ENCODE assay signal across 22 cellular contexts in the genomic region with DNA sequence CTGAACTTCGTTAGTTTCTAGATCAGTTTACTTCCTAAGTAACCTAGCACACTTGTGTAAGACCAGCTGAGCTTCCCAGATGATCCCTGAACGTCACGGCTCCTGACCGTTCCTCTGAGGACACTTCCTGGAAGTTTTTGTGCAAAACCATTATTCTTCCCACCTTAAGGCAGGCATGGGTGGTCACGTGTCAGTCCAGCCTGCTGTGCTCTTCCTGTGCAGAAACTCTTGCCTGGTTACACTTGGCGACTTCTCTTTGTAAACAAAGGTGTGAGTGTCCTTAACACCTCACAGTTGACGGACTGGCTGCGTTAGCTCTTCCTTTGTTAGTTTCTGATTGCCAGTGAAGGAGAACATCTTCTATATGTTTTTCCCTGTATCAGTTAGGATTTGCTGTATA.
DNase-seq lines count a peak whose midpoint lies in the region; ATAC-seq and TF ChIP-seq lines count a peak whose summit lies in the region.
"Had no signal": no experiment of that assay in that cellular context is flagged by ENCODE, and none has a peak within 500 bp of the region (broad histone marks: within the 10 kb centered on the region; RNA-seq: fewer than 3 reads in every experiment).

No MANE protein-coding gene starts in this region.

- H3K9me3 ChIP-seq in ascending aorta (no peaks in the 10 kb centered on the region), subcutaneous abdominal adipose tissue (ENCODE audit: control insufficient read depth in 5 of 5, low read length in 5 of 5) (no peaks in the 10 kb centered on the region)
- H3K9me3 ChIP-seq: breast epithelium, thoracic aorta had no signal

- H3K27me3 ChIP-seq in ascending aorta (no peaks in the 10 kb centered on the region), subcutaneous abdominal adipose tissue (ENCODE audit: control insufficient read depth in 5 of 5, insufficient read depth in 4 of 5, low read length in 5 of 5) (no peaks in the 10 kb centered on the region)
- H3K27me3 ChIP-seq: breast epithelium had no signal

- ATAC-seq in effector memory CD8-positive, alpha-beta T cell (replicated peaks) = no peak
- ATAC-seq: stimulated activated effector memory CD8-positive, alpha-beta T cell treated with anti-CD3 and anti-CD28 coated beads, Interleukin-12 subunit alpha, Interleukin-12 subunit beta, amount 100 ng/mL, for 72 hours had no signal

- H3K36me3 ChIP-seq in ascending aorta (no peaks in the 10 kb centered on the region), subcutaneous abdominal adipose tissue (ENCODE audit: control insufficient read depth in 5 of 5, insufficient read depth in 5 of 5, low read length in 5 of 5) (no peaks in the 10 kb centered on the region)
- H3K36me3 ChIP-seq: breast epithelium, thoracic aorta had no signal

- peaks cover 0 to 5% of the 10 kb centered on the region in 2 donors for H3K27me3 Mint-ChIP-seq in effector memory CD8-positive, alpha-beta T cell
- H3K27me3 Mint-ChIP-seq in HFFc6 (ENCODE audit: insufficient read depth) = peaks cover 13% of the 10 kb centered on the region

- DNase-seq in NCI-H748 (lab: John Stamatoyannopoulos, UW; ENCODE audit: unreplicated experiment) = peak; percentile 44
- no peak for DNase-seq in NCI-H748 treated with DMSO at 0.1 percent for 48 hours (lab: John Stamatoyannopoulos, UW)
- DNase-seq in ascending aorta (ENCODE audit: low spot score in 2 of 2) = peak in 1 of 2 donors; percentile 39
- DNase-seq in left kidney (ENCODE audit: low read depth, low spot score) = peak; percentile 55
- DNase-seq in effector memory CD8-positive, alpha-beta T cell = no peak
- no peak for DNase-seq in HFFc6
- DNase-seq in NCI-H226 = no peak
- DNase-seq: activated CD4-positive, alpha-beta T cell treated with anti-CD3 and anti-CD28 coated beads, Interleukin-2, amount 50 U/mL, for 48 hours; activated naive CD8-positive, alpha-beta T cell treated with anti-CD3 and anti-CD28 coated beads, Interleukin-2, amount 10 ng/mL, durations not matched to agents 7 days and 5 days; activated T-cell treated with anti-CD3 and anti-CD28 coated beads, Interleukin-2, amount 50 U/mL, for 48 hours; DMS79 treated with DMSO at 0.1 percent for 48 hours; H7; mammary epithelial cell; natural killer cell; NCI-H187; NCI-H524; T-helper 1 cell had no signal

- H3K4me3 Mint-ChIP-seq in effector memory CD8-positive, alpha-beta T cell = no peak overlapping the region
- H3K4me3 Mint-ChIP-seq in HFFc6 = no peak overlapping the region
- H3K4me3 Mint-ChIP-seq: activated naive CD8-positive, alpha-beta T cell treated with anti-CD3 and anti-CD28 coated beads, Interleukin-2, amount 10 ng/mL, durations not matched to agents 7 days and 5 days; CD14-positive monocyte; natural killer cell; stimulated activated effector memory CD8-positive, alpha-beta T cell treated with anti-CD3 and anti-CD28 coated beads, Interleukin-12 subunit alpha, Interleukin-12 subunit beta, amount 100 ng/mL, for 72 hours had no signal

- H3K4me3 ChIP-seq in ascending aorta (no peak overlapping the region), subcutaneous abdominal adipose tissue (ENCODE audit: low read depth in 1 of 5, low read length in 5 of 5) (no peak overlapping the region)
- H3K4me3 ChIP-seq: breast epithelium, thoracic aorta had no signal

- TF ChIP-seq CTCF in ascending aorta (IDR thresholded peaks at IDR 0.05) (no peak), HFFc6 (IDR thresholded peaks at IDR 0.05) (no peak)

- intact Hi-C loops in ascending aorta (cut with DNase I) = loop anchor here (5.0 kb wide), 1 partner anchor 35 kb away; no protein-coding TSS in a partner anchor

- no peak overlapping the region for H3K27ac Mint-ChIP-seq in effector memory CD8-positive, alpha-beta T cell
- H3K27ac Mint-ChIP-seq in HFFc6 = no peak overlapping the region
- H3K27ac Mint-ChIP-seq: activated naive CD8-positive, alpha-beta T cell treated with anti-CD3 and anti-CD28 coated beads, Interleukin-2, amount 10 ng/mL, durations not matched to agents 7 days and 5 days; natural killer cell; stimulated activated effector memory CD8-positive, alpha-beta T cell treated with anti-CD3 and anti-CD28 coated beads, Interleukin-12 subunit alpha, Interleukin-12 subunit beta, amount 100 ng/mL, for 72 hours had no signal

- peaks cover 13 to 48% of the 10 kb centered on the region in 2 donors for H3K4me1 ChIP-seq in ascending aorta
- peaks cover 16 to 53% (median 25%) of the 10 kb centered on the region in 5 donors for H3K4me1 ChIP-seq in subcutaneous abdominal adipose tissue (ENCODE audit: control insufficient read depth in 5 of 5, insufficient read depth in 5 of 5, low read length in 5 of 5)

- no peaks in the 10 kb centered on the region for H3K9me3 Mint-ChIP-seq in effector memory CD8-positive, alpha-beta T cell
- H3K9me3 Mint-ChIP-seq in HFFc6 = no peaks in the 10 kb centered on the region
- H3K9me3 Mint-ChIP-seq: activated naive CD8-positive, alpha-beta T cell treated with anti-CD3 and anti-CD28 coated beads, Interleukin-2, amount 10 ng/mL, durations not matched to agents 7 days and 5 days; natural killer cell; stimulated activated effector memory CD8-positive, alpha-beta T cell treated with anti-CD3 and anti-CD28 coated beads, Interleukin-12 subunit alpha, Interleukin-12 subunit beta, amount 100 ng/mL, for 72 hours had no signal

- no peak overlapping the region for H3K9ac ChIP-seq in subcutaneous abdominal adipose tissue (ENCODE audit: low read length in 5 of 5)

- H3K36me3 Mint-ChIP-seq in effector memory CD8-positive, alpha-beta T cell (ENCODE audit: insufficient read depth) = no peaks in the 10 kb centered on the region
- H3K36me3 Mint-ChIP-seq in HFFc6 (ENCODE audit: low read depth) = no peaks in the 10 kb centered on the region
- H3K36me3 Mint-ChIP-seq: activated naive CD8-positive, alpha-beta T cell treated with anti-CD3 and anti-CD28 coated beads, Interleukin-2, amount 10 ng/mL, durations not matched to agents 7 days and 5 days; natural killer cell; stimulated activated effector memory CD8-positive, alpha-beta T cell treated with anti-CD3 and anti-CD28 coated beads, Interleukin-12 subunit alpha, Interleukin-12 subunit beta, amount 100 ng/mL, for 72 hours had no signal

- H3K4me1 Mint-ChIP-seq in effector memory CD8-positive, alpha-beta T cell (ENCODE audit: low read depth in 2 of 2) = peaks cover 0 to 4% of the 10 kb centered on the region in 2 donors
- peaks cover 17% of the 10 kb centered on the region for H3K4me1 Mint-ChIP-seq in HFFc6 (ENCODE audit: low read depth)

- peak overlapping the region; percentile 53 to 95 for H3K27ac ChIP-seq in ascending aorta
- H3K27ac ChIP-seq in subcutaneous abdominal adipose tissue (ENCODE audit: low read depth, low read length) = peak overlapping the region; percentile 13
- H3K27ac ChIP-seq: breast epithelium had no signal

Comparison
In these comparisons a context has a peak if more than half of its experiments do, and no peak if none do; other contexts are left out.
1. DNase-seq: peak in NCI-H748 (single experiment) and left kidney (single experiment); none in NCI-H748 treated with DMSO at 0.1 percent for 48 hours (single experiment), effector memory CD8-positive, alpha-beta T cell (0 of 3), HFFc6 (single experiment) and NCI-H226 (single experiment).